Comparison of ENCODE assay signal across 1 cellular context in genomic region chr3:194137314-194138097, GRCh38.
TF ChIP-seq lines count a peak whose summit lies in the region.

No MANE protein-coding gene starts in this region.

TF ChIP-seq in HepG2, 621 proteins besides CTCF, POLR2A, EP300 and RAD21 (continued from another document):
- TF ChIP-seq ZSCAN21 (CRISPR knock-in tag; IDR thresholded peaks at IDR 0.05; ENCODE audit: borderline replicate concordance): 0 out of 2 replicates have a peak, but pooled peaks have one; percentile 64
- TF ChIP-seq KMT2A (CRISPR knock-in tag; IDR thresholded peaks at IDR 0.05): peak; percentile 68; the same call in 1 of the 2 replicates
- TF ChIP-seq DR1 (CRISPR knock-in tag; IDR thresholded peaks at IDR 0.05): no peak
- no peak for TF ChIP-seq ZNF569 (CRISPR knock-in tag; IDR thresholded peaks at IDR 0.05; ENCODE audit: borderline replicate concordance)
- no peak for TF ChIP-seq ZNF451 (CRISPR knock-in tag; IDR thresholded peaks at IDR 0.05)
- peak; percentile 29; the same call in 1 of the 2 replicates for TF ChIP-seq KLF12 (CRISPR knock-in tag; IDR thresholded peaks at IDR 0.05; ENCODE audit: borderline replicate concordance)
- no peak for TF ChIP-seq ZNF615 (CRISPR knock-in tag; IDR thresholded peaks at IDR 0.05; ENCODE audit: borderline replicate concordance)
- TF ChIP-seq TCF7L2 (IDR thresholded peaks at IDR 0.05; ENCODE audit: low read depth, low read length): no peak
- TF ChIP-seq THAP8 (CRISPR knock-in tag; IDR thresholded peaks at IDR 0.05; ENCODE audit: borderline replicate concordance): 0 out of 2 replicates have a peak, but pooled peaks have one; percentile 80
- TF ChIP-seq SOX6 (IDR thresholded peaks at IDR 0.05): no peak
- peak; percentile 32; the same call in 1 of the 2 replicates for TF ChIP-seq SOX6 (CRISPR knock-in tag; IDR thresholded peaks at IDR 0.05)
- TF ChIP-seq ZNF501 (CRISPR knock-in tag; IDR thresholded peaks at IDR 0.05): no peak; the same call in 1 of the 2 replicates
- peak; percentile 55; the same call in 1 of the 2 replicates for TF ChIP-seq KDM4B (CRISPR knock-in tag; IDR thresholded peaks at IDR 0.05)
- TF ChIP-seq CBX1 (IDR thresholded peaks at IDR 0.05; ENCODE audit: low read depth): no peak
- TF ChIP-seq MTERF4 (CRISPR knock-in tag; IDR thresholded peaks at IDR 0.05): peak; percentile 35; the same call in 1 of the 2 replicates
- no peak for TF ChIP-seq NR2C2 (CRISPR knock-in tag; IDR thresholded peaks at IDR 0.05; ENCODE audit: borderline replicate concordance)
- TF ChIP-seq ZNF879 (CRISPR knock-in tag; IDR thresholded peaks at IDR 0.05): peak; percentile 32; the same call in 1 of the 2 replicates
- TF ChIP-seq PAX8 (CRISPR knock-in tag; IDR thresholded peaks at IDR 0.05; ENCODE audit: borderline replicate concordance): no peak; the same call in 1 of the 2 replicates
- no peak for TF ChIP-seq ZNF460 (CRISPR knock-in tag; IDR thresholded peaks at IDR 0.05; ENCODE audit: borderline replicate concordance)
